27 cellular contexts compared by ENCODE assay signal in genomic region chr5:150306775-150307174, GRCh38. TPM values are rescaled to one million over a fixed set of nuclear protein-coding genes. Genes with fewer than 3 reads are reported as not detected.
"Had no signal": no experiment of that assay in that cellular context is flagged by ENCODE, and none has a peak within 500 bp of the region (broad histone marks: within the 10 kb centered on the region; RNA-seq: fewer than 3 reads in every experiment).

No MANE protein-coding gene starts in this region.

- H3K36me3 ChIP-seq: colonic mucosa, gastroesophageal sphincter, heart left ventricle, neutrophil, sigmoid colon, stomach, thyroid gland had no signal

- DNase-seq: colonic mucosa; effector CD8-positive, alpha-beta T cell; endodermal cell; foreskin keratinocyte; heart left ventricle; kidney; naive thymus-derived CD8-positive, alpha-beta T cell; sigmoid colon; stimulated activated CD4-positive, alpha-beta T cell treated with anti-CD3 and anti-CD28 coated beads, Interleukin-2, amount 100 ng/mL, for 24 hours; stimulated activated CD4-positive, alpha-beta T cell treated with anti-CD3 and anti-CD28 coated beads, Interleukin-4, amount 100 ng/mL, for 24 hours; stimulated activated naive CD4-positive, alpha-beta T cell treated with Interleukin-2 at 50 U/mL for 16 hours; stomach; thyroid gland had no signal

- H3K79me2 ChIP-seq: hepatocyte, parathyroid adenoma had no signal

- H3K27ac ChIP-seq: colonic mucosa, epithelial cell of prostate, foreskin keratinocyte, neutrophil, parathyroid adenoma, stomach, thyroid gland had no signal

- H3K4me1 ChIP-seq: colonic mucosa, foreskin keratinocyte, parathyroid adenoma had no signal

- ATAC-seq: esophagus mucosa; foreskin keratinocyte; gastroesophageal sphincter; heart left ventricle; left lobe of liver; naive thymus-derived CD8-positive, alpha-beta T cell; stimulated activated effector memory CD8-positive, alpha-beta T cell treated with anti-CD3 and anti-CD28 coated beads, Interleukin-12 subunit alpha, Interleukin-12 subunit beta, amount 100 ng/mL, for 72 hours had no signal

- H3K4me3 ChIP-seq: colonic mucosa, gastroesophageal sphincter, heart left ventricle, hepatocyte, lung, sigmoid colon, stomach, thyroid gland had no signal

- H2AFZ ChIP-seq: hepatocyte, parathyroid adenoma had no signal

- H3K4me2 ChIP-seq: hepatocyte had no signal

- H3K9ac ChIP-seq: parathyroid adenoma had no signal

- H3K9me3 ChIP-seq: colonic mucosa, gastroesophageal sphincter, heart left ventricle, neutrophil, sigmoid colon, stomach, thyroid gland had no signal

- H3K27me3 ChIP-seq: foreskin keratinocyte, hepatocyte, thyroid gland had no signal

- FAIRE-seq: kidney, urothelium cell line had no signal

RNA-seq across cellular contexts. Expression of gene ARSI, which starts 4.1 kb away (rescaled TPM):
- total RNA-seq: naive thymus-derived CD8-positive, alpha-beta T cell; progenitor cell of endocrine pancreas had no signal
- polyA plus RNA-seq: naive thymus-derived CD8-positive, alpha-beta T cell; neural cell had no signal

RNA-seq across cellular contexts. Expression of gene CAMK2A, which starts 17.2 kb away (rescaled TPM):
- total RNA-seq: left lobe of liver; naive thymus-derived CD8-positive, alpha-beta T cell; progenitor cell of endocrine pancreas; subcutaneous adipose tissue; thyroid gland had no signal
- polyA plus RNA-seq: foreskin keratinocyte; liver; naive thymus-derived CD8-positive, alpha-beta T cell had no signal
